In the genomic region with DNA sequence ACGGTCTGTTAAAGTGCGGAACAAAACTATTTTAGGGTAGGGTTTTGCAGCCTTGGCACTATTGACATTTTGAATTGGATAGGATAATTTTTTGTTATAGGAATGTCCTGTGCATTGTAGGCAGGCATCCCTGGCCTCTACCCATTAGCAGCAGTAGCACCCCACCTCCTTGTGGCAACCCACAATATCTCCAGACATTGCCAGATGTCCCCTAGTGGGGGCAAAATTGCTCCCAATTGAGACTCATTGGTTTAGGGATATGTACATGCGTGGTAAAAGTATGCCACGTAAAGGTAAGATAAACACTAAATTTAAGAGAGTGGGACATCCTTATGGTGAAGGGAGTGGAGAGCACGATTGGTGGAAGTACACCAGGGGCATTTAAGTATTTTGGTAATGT, we compare ENCODE assay signal across 25 cellular contexts. TPM values are rescaled to one million over a fixed set of nuclear protein-coding genes. Genes with fewer than 3 reads are reported as not detected.
DNase-seq lines count a peak whose midpoint lies in the region; TF ChIP-seq lines count a peak whose summit lies in the region.
"Had no signal": no experiment of that assay in that cellular context is flagged by ENCODE, and none has a peak within 500 bp of the region (broad histone marks: within the 10 kb centered on the region; RNA-seq: fewer than 3 reads in every experiment).

No MANE protein-coding gene starts in this region.

- no peak overlapping the region for H3K9ac ChIP-seq in SU-DHL-6 (ENCODE audit: low read length)
- H3K9ac ChIP-seq: BLaER1 had no signal

- DNase-seq in A673 (ENCODE audit: low spot score) (no peak), HFFc6 (no peak), erythroblast (lab: John Stamatoyannopoulos, UW) (peak; percentile 29 to 30), BE2C (no peak)
- no peak for DNase-seq in activated CD8-positive, alpha-beta memory T cell treated with anti-CD3 and anti-CD28 coated beads for 24 hours
- DNase-seq in activated CD8-positive, alpha-beta memory T cell treated with anti-CD3 and anti-CD28 coated beads, Interleukin-2, amount 50 U/mL, for 48 hours = no peak
- no peak for DNase-seq in activated CD4-positive, alpha-beta T cell treated with anti-CD3 and anti-CD28 coated beads, Interleukin-2, amount 50 U/mL, for 1 hour
- DNase-seq: activated CD4-positive, alpha-beta T cell treated with anti-CD3 and anti-CD28 coated beads for 48 hours; activated gamma-delta T cell; dermis blood vessel endothelial cell; KBM-7; mammary epithelial cell; NCI-H1048; NCI-H2029 treated with DMSO at 0.1 percent for 48 hours; NCI-H446; retina; spleen; stimulated activated CD4-positive, alpha-beta T cell treated with anti-CD3 and anti-CD28 coated beads, Interleukin-4, amount 100 ng/mL, for 24 hours; stimulated activated naive CD8-positive, alpha-beta T cell treated with anti-CD3 and anti-CD28 coated beads, Interleukin-15, amount 100 ng/mL, for 72 hours; SW 1271 had no signal

- H3K4me1 Mint-ChIP-seq in HFFc6 (ENCODE audit: low read depth) = peaks cover 38% of the 10 kb centered on the region

- POLR2A ChIA-PET in A673 (lab: Charles Lee; ENCODE audit: low non-redundant PET) = no interaction called here

- H3K4me3 Mint-ChIP-seq in HFFc6 = no peak overlapping the region

- H3K36me3 Mint-ChIP-seq in HFFc6 (ENCODE audit: low read depth) = peaks cover 7% of the 10 kb centered on the region

- intact Hi-C loops in A673 (cut with micrococcal nuclease; ENCODE audit: unreplicated experiment) = loop anchor here (10.0 kb wide), 1 partner anchor 130 kb away; a partner anchor contains a TSS

- H3K27ac Mint-ChIP-seq in HFFc6 = no peak overlapping the region
- H3K27ac Mint-ChIP-seq: stimulated activated naive CD8-positive, alpha-beta T cell treated with anti-CD3 and anti-CD28 coated beads, Interleukin-15, amount 100 ng/mL, for 72 hours had no signal

- H3K9me3 ChIP-seq in A673 (ENCODE audit: low read depth, low read length, poor library complexity, severe bottlenecking) (no peaks in the 10 kb centered on the region), SU-DHL-6 (ENCODE audit: insufficient read depth, low read length) (no peaks in the 10 kb centered on the region), BE2C (no peaks in the 10 kb centered on the region)
- H3K9me3 ChIP-seq: BLaER1, breast epithelium, spleen had no signal

- no peaks in the 10 kb centered on the region for H3K9me2 ChIP-seq in SU-DHL-6 (replicated peaks; ENCODE audit: insufficient read depth, low read length)

- H3K36me3 ChIP-seq in A673 (ENCODE audit: insufficient read depth, low read length, poor library complexity, severe bottlenecking) = no peaks in the 10 kb centered on the region
- no peaks in the 10 kb centered on the region for H3K36me3 ChIP-seq in SU-DHL-6 (ENCODE audit: low read length)
- no peaks in the 10 kb centered on the region for H3K36me3 ChIP-seq in BE2C
- H3K36me3 ChIP-seq: breast epithelium, spleen had no signal

- no TSS peak for BruUV-seq in A673 (replicated peaks; lab: Mats Ljungman, UMichigan)

- H3K79me2 ChIP-seq in SU-DHL-6 (ENCODE audit: insufficient read depth, low read length) = peaks cover 85% of the 10 kb centered on the region

- H3K4me1 ChIP-seq in A673 (ENCODE audit: insufficient read depth, low read length, poor library complexity, severe bottlenecking) = peaks cover 30% of the 10 kb centered on the region
- H3K4me1 ChIP-seq in BE2C = no peaks in the 10 kb centered on the region; the same call in 1 of the 2 replicates

- H3K4me3 ChIP-seq in A673 (ENCODE audit: low read depth, low read length, poor library complexity, severe bottlenecking) = no peak overlapping the region
- H3K4me3 ChIP-seq in SU-DHL-6 (ENCODE audit: insufficient read depth, low read length, poor library complexity, severe bottlenecking) = no peak overlapping the region
- no peak overlapping the region for H3K4me3 ChIP-seq in BE2C (ENCODE audit: low read depth, low read length)
- H3K4me3 ChIP-seq: BLaER1, spleen had no signal

- peaks cover 24% of the 10 kb centered on the region; the same call in 1 of the 2 replicates for H3F3A ChIP-seq in SU-DHL-6 (ENCODE audit: insufficient read depth)

- H4K20me1 ChIP-seq in SU-DHL-6 (ENCODE audit: low read depth, low read length) = peaks cover 41% of the 10 kb centered on the region

- TF ChIP-seq POLR2A in erythroblast (IDR thresholded peaks at IDR 0.05; ENCODE audit: low read length) = no peak

- no peaks in the 10 kb centered on the region for H3K9me3 Mint-ChIP-seq in HFFc6
- H3K9me3 Mint-ChIP-seq: stimulated activated naive CD8-positive, alpha-beta T cell treated with anti-CD3 and anti-CD28 coated beads, Interleukin-15, amount 100 ng/mL, for 72 hours had no signal

- no peaks in the 10 kb centered on the region; the same call in 1 of the 2 replicates for H3K27me3 Mint-ChIP-seq in HFFc6 (ENCODE audit: insufficient read depth)
- H3K27me3 Mint-ChIP-seq: stimulated activated naive CD8-positive, alpha-beta T cell treated with anti-CD3 and anti-CD28 coated beads, Interleukin-15, amount 100 ng/mL, for 72 hours had no signal

- TF ChIP-seq CTCF in A673 (conservative IDR thresholded peaks at IDR 0.05; ENCODE audit: low read depth, low read length) (peak; percentile 21; the same call in 1 of the 2 replicates), HFFc6 (IDR thresholded peaks at IDR 0.05) (0 out of 2 replicates have a peak, but pooled peaks have one; percentile 8), SU-DHL-6 (IDR thresholded peaks at IDR 0.05; ENCODE audit: insufficient read depth, low read length, poor library complexity, severe bottlenecking) (no peak), BE2C (IDR thresholded peaks at IDR 0.05; ENCODE audit: low read depth, low read length) (no peak)

- H2AFZ ChIP-seq in SU-DHL-6 (ENCODE audit: low read depth, low read length, severe bottlenecking) = no peak overlapping the region

- no peak overlapping the region for H3K27ac ChIP-seq in A673 (ENCODE audit: low read depth, low read length, poor library complexity, severe bottlenecking)
- no peak overlapping the region for H3K27ac ChIP-seq in SU-DHL-6 (ENCODE audit: low read depth, low read length)
- H3K27ac ChIP-seq: BLaER1, breast epithelium, epithelial cell of prostate, RWPE1, spleen had no signal

- H3K27me3 ChIP-seq in A673 (replicated peaks; ENCODE audit: insufficient read depth, low read depth, low read length, poor library complexity) (no peaks in the 10 kb centered on the region), SU-DHL-6 (ENCODE audit: low read length) (no peaks in the 10 kb centered on the region), BE2C (no peaks in the 10 kb centered on the region)
- H3K27me3 ChIP-seq: BLaER1, breast epithelium, spleen had no signal

- CTCF ChIA-PET in A673 (lab: Charles Lee) = no interaction called here

- H3K4me2 ChIP-seq in SU-DHL-6 (ENCODE audit: low read depth, low read length, poor library complexity, severe bottlenecking) = peak overlapping the region; percentile 75

RNA-seq across cellular contexts. Expression of a gene that starts 4.6 kb away (rescaled TPM):
- 70.5 and 92.7 TPM in 2 replicates for total RNA-seq in A673 (2021)
- total RNA-seq in HFFc6 (2021; fragmentation: NEBNext Ultra II Directional; extraction: Animal tissue kit (Norgen Biotek cat#: 25700)) = 10 to 100 TPM; 29.5 to 31.5 (median 30.5) TPM
- polyA plus RNA-seq in BE2C (2012; ENCODE audit: insufficient read depth, insufficient read length, low read depth) = 4.0 TPM

RNA-seq across cellular contexts. Expression of a gene that starts 40.7 kb away (rescaled TPM):
- 45.4 and 47.5 TPM in 2 replicates for total RNA-seq in A673 (2021)
- 1 to 10 TPM; 2.8 to 7.2 (median 4.7) TPM for total RNA-seq in HFFc6 (2021; fragmentation: NEBNext Ultra II Directional; extraction: Animal tissue kit (Norgen Biotek cat#: 25700))
- 3.6 TPM for polyA plus RNA-seq in BE2C (2012; ENCODE audit: insufficient read depth, insufficient read length, low read depth)

Comparison
In these comparisons a context has a peak if more than half of its experiments do, and no peak if none do; other contexts are left out.
1. DNase-seq: peak in erythroblast (2 of 2); none in A673 (single experiment), HFFc6 (single experiment), activated CD8-positive, alpha-beta memory T cell treated with anti-CD3 and anti-CD28 coated beads for 24 hours (single experiment), activated CD8-positive, alpha-beta memory T cell treated with anti-CD3 and anti-CD28 coated beads, Interleukin-2, amount 50 U/mL, for 48 hours (single experiment), BE2C (single experiment) and activated CD4-positive, alpha-beta T cell treated with anti-CD3 and anti-CD28 coated beads, Interleukin-2, amount 50 U/mL, for 1 hour (single experiment).
2. CTCF ChIP-seq: peak in A673 (single experiment) and HFFc6 (single experiment); none in SU-DHL-6 (single experiment) and BE2C (single experiment).